In the genomic region with DNA sequence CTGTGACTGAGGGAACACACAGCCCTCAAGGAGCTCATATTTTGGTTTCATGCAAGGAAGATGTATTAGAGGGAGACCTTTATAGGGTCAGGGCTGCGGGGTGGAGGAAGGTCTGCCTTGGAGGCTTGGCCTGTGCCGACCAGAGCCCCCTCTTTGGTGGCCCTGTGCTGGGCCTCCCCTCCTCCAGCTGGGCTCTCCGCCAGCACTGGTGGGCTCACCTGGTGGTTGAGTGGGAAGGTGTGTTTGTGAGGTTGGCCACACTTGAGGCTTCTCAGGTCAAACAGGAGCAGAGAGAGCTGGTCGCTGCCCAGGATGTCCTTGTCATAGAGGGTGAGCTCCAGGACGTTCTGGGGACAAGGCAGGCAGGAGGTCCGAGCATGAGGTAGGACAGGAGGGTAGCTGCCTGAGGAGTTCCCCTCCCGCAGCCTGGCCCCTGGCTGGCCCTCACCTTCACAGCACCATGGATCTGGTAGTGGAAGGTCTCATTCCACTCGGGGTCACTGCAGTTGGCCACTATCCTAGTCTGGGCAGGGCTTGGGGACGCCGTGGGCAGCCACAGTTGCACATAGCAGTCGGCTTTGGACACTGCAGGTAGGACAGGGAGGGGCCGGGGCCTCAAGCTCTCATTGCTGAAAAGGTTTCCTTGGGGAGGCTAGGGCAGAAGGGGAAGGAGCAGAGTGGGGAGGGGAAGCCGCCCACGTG, we compare ENCODE assay signal across 20 cellular contexts. TPM values are rescaled to one million over a fixed set of nuclear protein-coding genes. Genes with fewer than 3 reads are reported as not detected.
"Had no signal": no experiment of that assay in that cellular context is flagged by ENCODE, and none has a peak within 500 bp of the region (broad histone marks: within the 10 kb centered on the region; RNA-seq: fewer than 3 reads in every experiment).

No MANE protein-coding gene starts in this region.

- H3K4me3 ChIP-seq: sigmoid colon had no signal

- H3K4me1 ChIP-seq: sigmoid colon had no signal

- H3K27ac Mint-ChIP-seq: activated naive CD8-positive, alpha-beta T cell; activated T-helper 2 cell treated with anti-CD3 and anti-CD28 coated beads, Interferon-gamma antibody, Interleukin-2, Interleukin-4, amounts not matched to agents 10 μg/mL and 5 μg/mL and 100 μg/mL, durations not matched to agents 14 hours and 24 hours and 36 hours; endodermal cell; mesothelial cell of epicardium; stimulated activated naive CD8-positive, alpha-beta T cell treated with anti-CD3 and anti-CD28 coated beads, Interleukin-15, amount 100 ng/mL, for 72 hours had no signal

- H3K9me3 Mint-ChIP-seq: activated T-helper 2 cell treated with anti-CD3 and anti-CD28 coated beads, Interferon-gamma antibody, Interleukin-2, Interleukin-4, amounts not matched to agents 10 μg/mL and 5 μg/mL and 100 μg/mL, durations not matched to agents 14 hours and 24 hours and 36 hours; endodermal cell; mesothelial cell of epicardium; stimulated activated naive CD8-positive, alpha-beta T cell treated with anti-CD3 and anti-CD28 coated beads, Interleukin-15, amount 100 ng/mL, for 72 hours had no signal

- ATAC-seq: left ventricle myocardium superior; stimulated activated naive CD8-positive, alpha-beta T cell treated with anti-CD3 and anti-CD28 coated beads, Interleukin-15, amount 100 ng/mL, for 72 hours had no signal

- H3K27me3 ChIP-seq: brain microvascular endothelial cell, neutrophil, sigmoid colon had no signal

- DNase-seq: activated CD4-positive, alpha-beta T cell treated with anti-CD3 and anti-CD28 coated beads for 48 hours; activated CD8-positive, alpha-beta memory T cell treated with anti-CD3 and anti-CD28 coated beads for 24 hours; brain microvascular endothelial cell; endodermal cell; glutamatergic neuron; left ventricle myocardium superior; RPMI8226; sigmoid colon; stimulated activated CD4-positive, alpha-beta T cell treated with anti-CD3 and anti-CD28 coated beads, Interleukin-4, amount 100 ng/mL, for 1 hour; stimulated activated CD8-positive, alpha-beta memory T cell treated with anti-CD3 and anti-CD28 coated beads, Interleukin-4, amount 100 ng/mL, for 48 hours; stimulated activated naive CD8-positive, alpha-beta T cell treated with anti-CD3 and anti-CD28 coated beads, Interleukin-15, amount 100 ng/mL, for 72 hours; T-helper 9 cell had no signal

- H3K4me3 Mint-ChIP-seq: activated naive CD8-positive, alpha-beta T cell; endodermal cell; mesothelial cell of epicardium; stimulated activated naive CD8-positive, alpha-beta T cell treated with anti-CD3 and anti-CD28 coated beads, Interleukin-15, amount 100 ng/mL, for 72 hours had no signal

- H3K27ac ChIP-seq: brain microvascular endothelial cell, neutrophil, sigmoid colon had no signal

- H3K27me3 Mint-ChIP-seq: activated naive CD8-positive, alpha-beta T cell; stimulated activated naive CD8-positive, alpha-beta T cell treated with anti-CD3 and anti-CD28 coated beads, Interleukin-15, amount 100 ng/mL, for 72 hours had no signal

- H3K9me3 ChIP-seq: neutrophil, sigmoid colon had no signal

RNA-seq across cellular contexts. Expression of a gene that starts 2.4 kb away (rescaled TPM):
- total RNA-seq: activated T-helper 2 cell treated with anti-CD3 and anti-CD28 coated beads, Interferon-gamma antibody, Interleukin-2, Interleukin-4, amounts not matched to agents 10 μg/mL and 5 μg/mL and 100 μg/mL, durations not matched to agents 14 hours and 24 hours and 36 hours; cerebellum; dermis microvascular lymphatic vessel endothelial cell; myocyte; SK-MEL-5 had no signal

RNA-seq across cellular contexts. Expression of a gene that starts 59.7 kb away (rescaled TPM):
- total RNA-seq: activated T-helper 2 cell treated with anti-CD3 and anti-CD28 coated beads, Interferon-gamma antibody, Interleukin-2, Interleukin-4, amounts not matched to agents 10 μg/mL and 5 μg/mL and 100 μg/mL, durations not matched to agents 14 hours and 24 hours and 36 hours; dermis microvascular lymphatic vessel endothelial cell; endodermal cell; left ventricle myocardium superior; mesothelial cell of epicardium; myocyte; SK-MEL-5 had no signal
